ENCODE assay signal across 33 cellular contexts in the genomic region with DNA sequence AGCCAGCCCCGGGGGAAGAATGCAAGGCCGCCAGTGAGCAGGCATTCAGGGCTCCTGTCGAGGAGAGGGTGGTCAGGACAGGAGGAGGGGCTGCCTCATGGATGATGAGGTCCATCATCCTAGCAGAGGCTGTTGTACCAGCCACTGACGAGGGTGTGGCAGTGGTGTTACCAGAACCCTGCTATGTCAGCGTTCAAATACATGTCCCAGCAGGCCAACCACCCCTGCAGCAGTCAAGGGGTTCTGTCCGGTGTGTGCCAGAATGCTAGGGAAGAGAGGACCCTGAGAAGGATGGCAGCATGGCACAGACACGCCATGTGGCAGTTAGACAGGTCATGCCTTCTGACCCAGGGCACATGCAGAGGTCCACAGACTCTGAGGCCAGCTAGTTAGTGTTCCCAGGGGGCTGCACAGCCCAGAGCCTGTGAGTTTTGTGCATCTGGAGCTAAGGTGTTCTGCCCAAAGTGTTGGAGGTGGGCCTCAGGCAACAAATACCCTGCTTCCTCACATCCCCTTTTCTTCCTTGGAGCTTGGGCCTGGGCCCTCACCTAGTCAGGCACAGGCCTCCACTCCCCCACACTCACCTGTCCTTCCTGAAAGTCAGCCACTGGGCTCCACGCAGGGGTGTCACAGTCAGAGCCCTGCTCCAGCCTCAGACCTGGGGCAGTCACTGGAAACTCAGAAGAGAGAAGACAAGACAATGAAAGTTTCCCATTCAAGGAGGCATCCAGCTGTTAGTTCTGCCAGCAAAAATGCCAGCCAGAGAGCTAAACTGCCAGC. TPM values are rescaled to one million over a fixed set of nuclear protein-coding genes. Genes with fewer than 3 reads are reported as not detected.
DNase-seq lines count a peak whose midpoint lies in the region; ATAC-seq and TF ChIP-seq lines count a peak whose summit lies in the region.
"Had no signal": no experiment of that assay in that cellular context is flagged by ENCODE, and none has a peak within 500 bp of the region (broad histone marks: within the 10 kb centered on the region; RNA-seq: fewer than 3 reads in every experiment).

No MANE protein-coding gene starts in this region.

- ATAC-seq in lower lobe of right lung = no peak
- no peak for ATAC-seq in sciatic nerve
- ATAC-seq: activated CD8-positive, alpha-beta memory T cell treated with anti-CD3 and anti-CD28 coated beads, Interleukin-2, amount 10 ng/mL, durations not matched to agents 7 days and 5 days; GM12878; heart right ventricle; right lobe of liver had no signal

- H3K4me3 Mint-ChIP-seq in chondrocyte (ENCODE audit: unreplicated experiment) = no peak overlapping the region
- H3K4me3 Mint-ChIP-seq: activated B cell treated with CpG ODN at 0.5 μM for 24 hours; activated CD8-positive, alpha-beta memory T cell treated with anti-CD3 and anti-CD28 coated beads, Interleukin-2, amount 10 ng/mL, durations not matched to agents 7 days and 5 days had no signal

- H3K27me3 ChIP-seq in H7 (ENCODE audit: control insufficient read depth, insufficient read depth, low read length) (peaks cover 7% of the 10 kb centered on the region), lower lobe of right lung (ENCODE audit: low read depth) (no peaks in the 10 kb centered on the region)
- H3K27me3 ChIP-seq: BE2C, right lobe of liver, thyroid gland had no signal

- CTCF ChIA-PET in HEK293T (lab: Yijun Ruan, JAX) = interaction anchor here (0.7 to 1.4 kb wide), 2 partner anchors 28 to 33 kb away, joined by 3 to 6 read pairs; no protein-coding TSS in a partner anchor

- no peak overlapping the region for H3K4me3 ChIP-seq in H7 (ENCODE audit: insufficient read depth, low read depth, low read length)
- no peak overlapping the region for H3K4me3 ChIP-seq in lower lobe of right lung
- H3K4me3 ChIP-seq: GM12878, HAP-1, heart right ventricle, right lobe of liver, stomach, thyroid gland had no signal

- no peak overlapping the region for H3K27ac Mint-ChIP-seq in chondrocyte (ENCODE audit: unreplicated experiment)
- H3K27ac Mint-ChIP-seq: activated B cell treated with CpG ODN at 0.5 μM for 24 hours; activated CD8-positive, alpha-beta memory T cell treated with anti-CD3 and anti-CD28 coated beads, Interleukin-2, amount 10 ng/mL, durations not matched to agents 7 days and 5 days had no signal

- H3K4me1 ChIP-seq in lower lobe of right lung = peaks cover 5% of the 10 kb centered on the region
- H3K4me1 ChIP-seq: HAP-1, right lobe of liver had no signal

- H3K9me3 Mint-ChIP-seq in chondrocyte (ENCODE audit: low read depth) = no peaks in the 10 kb centered on the region
- H3K9me3 Mint-ChIP-seq: activated B cell treated with CpG ODN at 0.5 μM for 24 hours had no signal

- H3K9me3 ChIP-seq in lower lobe of right lung = no peaks in the 10 kb centered on the region
- H3K9me3 ChIP-seq: BE2C, HAP-1, heart right ventricle, right lobe of liver, stomach, thyroid gland had no signal

- no peaks in the 10 kb centered on the region for H3K36me3 Mint-ChIP-seq in chondrocyte (ENCODE audit: low read depth)
- H3K36me3 Mint-ChIP-seq: activated CD8-positive, alpha-beta memory T cell treated with anti-CD3 and anti-CD28 coated beads, Interleukin-2, amount 10 ng/mL, durations not matched to agents 7 days and 5 days had no signal

- intact Hi-C loops in lower lobe of right lung (cut with DNase I) (no loop called here), sciatic nerve (cut with DNase I) (no loop called here)

- POLR2A ChIA-PET in HEK293T (lab: Yijun Ruan, JAX) = no interaction called here

- TF ChIP-seq CTCF in chondrocyte (IDR thresholded peaks at IDR 0.05) = no peak
- no peak for TF ChIP-seq CTCF in lower lobe of right lung (IDR thresholded peaks at IDR 0.05)

- DNase-seq in H7 = peak; percentile 22
- DNase-seq in chondrocyte (ENCODE audit: low spot score) = peak; percentile 64
- DNase-seq in lower lobe of right lung = peak; percentile 32
- peak; percentile 41 for DNase-seq in sciatic nerve (ENCODE audit: low spot score)
- DNase-seq in HEK293T (ENCODE audit: extremely low spot score) = no peak
- DNase-seq in HuH-7.5 (ENCODE audit: low spot score) = no peak
- no peak for DNase-seq in Ammon's horn (ENCODE audit: low spot score)
- DNase-seq in hippocampal formation (lab: John Stamatoyannopoulos, UW) = no peak
- DNase-seq: ACHN; activated B cell treated with CpG ODN at 0.5 μM for 24 hours; activated CD8-positive, alpha-beta memory T cell treated with anti-CD3 and anti-CD28 coated beads, Interleukin-2, amount 10 ng/mL, durations not matched to agents 7 days and 5 days; activated naive CD4-positive, alpha-beta T cell treated with Interleukin-2 at 50 U/mL for 16 hours; amniotic stem cell; BE2C; DMS153; effector CD8-positive, alpha-beta T cell; foreskin fibroblast; heart right ventricle; MM.1S; NCI-H1930; NCI-H2171 treated with DMSO at 0.1 percent for 48 hours; NCI-H510A; stimulated activated CD4-positive, alpha-beta T cell treated with anti-CD3 and anti-CD28 coated beads, Interleukin-12 subunit alpha, Interleukin-12 subunit beta, amount 100 ng/mL, for 4 hours; stimulated activated CD4-positive, alpha-beta T cell treated with anti-CD3 and anti-CD28 coated beads, Interleukin-4, amount 100 ng/mL, for 1 hour; stomach; T1000; thyroid gland had no signal

- H3K27me3 Mint-ChIP-seq in chondrocyte (ENCODE audit: low read depth) = no peaks in the 10 kb centered on the region

- H3K36me3 ChIP-seq in H7 (replicated peaks; ENCODE audit: control insufficient read depth, insufficient read depth, low read length) (no peaks in the 10 kb centered on the region), lower lobe of right lung (no peaks in the 10 kb centered on the region)
- H3K36me3 ChIP-seq: BE2C, HAP-1, heart right ventricle, right lobe of liver, stomach, thyroid gland had no signal

- no peak overlapping the region for H3K27ac ChIP-seq in lower lobe of right lung
- H3K27ac ChIP-seq: heart right ventricle, KMS-11, right lobe of liver, stomach had no signal

- H3K4me1 Mint-ChIP-seq in chondrocyte (ENCODE audit: low read depth) = no peaks in the 10 kb centered on the region
- H3K4me1 Mint-ChIP-seq: activated B cell treated with CpG ODN at 0.5 μM for 24 hours had no signal

TF ChIP-seq in HEK293T, 16 proteins besides CTCF, POLR2A, EP300 and RAD21:
- TF ChIP-seq ZNF384 (IDR thresholded peaks at IDR 0.05) (no peak), FOXA1 (IDR thresholded peaks at IDR 0.05) (no peak), SUZ12 (IDR thresholded peaks at IDR 0.05) (no peak), L3MBTL2 (conservative IDR thresholded peaks at IDR 0.05) (no peak), HDGF (IDR thresholded peaks at IDR 0.05; ENCODE audit: borderline replicate concordance) (no peak), CTBP1 (IDR thresholded peaks at IDR 0.05; ENCODE audit: borderline replicate concordance) (no peak), ARNT (IDR thresholded peaks at IDR 0.05) (no peak), FOXK2 (IDR thresholded peaks at IDR 0.05) (no peak), NFRKB (IDR thresholded peaks at IDR 0.05) (no peak)
- TF ChIP-seq, protein P1, sequence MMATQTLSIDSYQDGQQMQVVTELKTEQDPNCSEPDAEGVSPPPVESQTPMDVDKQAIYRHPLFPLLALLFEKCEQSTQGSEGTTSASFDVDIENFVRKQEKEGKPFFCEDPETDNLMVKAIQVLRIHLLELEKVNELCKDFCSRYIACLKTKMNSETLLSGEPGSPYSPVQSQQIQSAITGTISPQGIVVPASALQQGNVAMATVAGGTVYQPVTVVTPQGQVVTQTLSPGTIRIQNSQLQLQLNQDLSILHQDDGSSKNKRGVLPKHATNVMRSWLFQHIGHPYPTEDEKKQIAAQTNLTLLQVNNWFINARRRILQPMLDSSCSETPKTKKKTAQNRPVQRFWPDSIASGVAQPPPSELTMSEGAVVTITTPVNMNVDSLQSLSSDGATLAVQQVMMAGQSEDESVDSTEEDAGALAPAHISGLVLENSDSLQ (IDR thresholded peaks at IDR 0.05) = no peak

RNA-seq across cellular contexts. Expression of a gene that starts 7.8 kb away (rescaled TPM):
- 4.9 and 8.4 TPM in 2 replicates for total RNA-seq in H7 (2014; rRNA removed; shearing (Covaris generic))
- 0.37 to 0.41 TPM in 2 of 3 replicates, not detected in the other for total RNA-seq in chondrocyte
- 5.6 TPM for total RNA-seq in lower lobe of right lung
- 0.31 TPM for total RNA-seq in sciatic nerve
- total RNA-seq: SK-MEL-5 had no signal

RNA-seq across cellular contexts. Expression of a gene that starts 36.2 kb away (rescaled TPM):
- 0.22 and 0.45 TPM in 2 replicates for total RNA-seq in H7 (2014; rRNA removed; shearing (Covaris generic))
- total RNA-seq in chondrocyte = 0.25 to 1.1 TPM in 2 of 3 replicates, not detected in the other
- not detected for total RNA-seq in lower lobe of right lung
- total RNA-seq in sciatic nerve = not detected
- total RNA-seq: activated B cell treated with CpG ODN at 0.5 μM for 24 hours; activated CD8-positive, alpha-beta memory T cell treated with anti-CD3 and anti-CD28 coated beads, Interleukin-2, amount 10 ng/mL, durations not matched to agents 7 days and 5 days; GM12878; posterior vena cava had no signal

Comparison
In these comparisons a context has a peak if more than half of its experiments do, and no peak if none do; other contexts are left out.
1. DNase-seq: peak in H7 (single experiment), chondrocyte (single experiment), lower lobe of right lung (single experiment) and sciatic nerve (single experiment); none in HEK293T (single experiment), HuH-7.5 (single experiment), Ammon's horn (single experiment) and hippocampal formation (0 of 2).